9 cellular contexts compared by ENCODE assay signal in the genomic region with DNA sequence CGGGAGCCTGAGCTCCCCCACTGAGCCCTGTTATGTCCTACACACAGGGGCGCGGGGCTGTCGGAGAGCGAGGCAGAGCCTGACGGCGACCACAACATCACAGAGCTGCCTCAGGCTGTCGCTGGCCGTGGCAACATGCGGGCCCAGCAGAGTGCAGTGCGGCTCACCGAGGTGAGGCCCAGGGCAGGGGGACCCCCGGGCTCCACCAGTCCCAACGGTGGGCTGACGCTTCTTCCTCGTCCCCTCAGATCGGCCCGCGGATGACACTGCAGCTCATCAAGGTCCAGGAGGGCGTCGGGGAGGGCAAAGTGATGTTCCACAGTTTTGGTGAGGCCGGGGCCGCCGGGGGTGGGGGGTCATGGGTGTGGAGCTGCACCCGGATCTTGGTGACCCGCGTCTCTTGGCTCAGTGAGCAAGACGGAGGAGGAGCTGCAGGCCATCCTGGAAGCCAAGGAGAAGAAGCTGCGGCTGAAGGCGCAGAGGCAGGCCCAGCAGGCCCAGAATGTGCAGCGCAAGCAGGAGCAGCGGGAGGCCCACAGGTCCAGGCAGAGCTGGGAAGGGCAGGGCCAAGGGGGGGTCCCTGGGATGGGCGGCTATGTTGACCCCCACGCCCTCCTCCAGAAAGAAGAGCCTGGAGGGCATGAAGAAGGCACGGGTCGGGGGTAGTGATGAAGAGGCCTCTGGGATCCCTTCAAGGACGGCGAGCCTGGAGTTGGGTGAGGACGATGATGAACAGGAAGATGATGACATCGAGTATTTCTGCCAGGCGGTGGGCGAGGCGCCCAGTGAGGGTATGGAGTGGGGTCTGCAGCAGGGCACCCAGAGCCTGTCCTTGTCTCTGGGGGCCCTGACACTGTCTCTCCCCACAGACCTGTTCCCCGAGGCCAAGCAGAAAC. TPM values are rescaled to one million over a fixed set of nuclear protein-coding genes. Genes with fewer than 3 reads are reported as not detected.
DNase-seq lines count a peak whose midpoint lies in the region; TF ChIP-seq lines count a peak whose summit lies in the region.
"Had no signal": no experiment of that assay in that cellular context is flagged by ENCODE, and none has a peak within 500 bp of the region (broad histone marks: within the 10 kb centered on the region; RNA-seq: fewer than 3 reads in every experiment).

No MANE protein-coding gene starts in this region.

- H3K27me3 Mint-ChIP-seq in Calu3 (ENCODE audit: unreplicated experiment) (peaks cover 5% of the 10 kb centered on the region), immature natural killer cell (ENCODE audit: low read depth in 3 of 3) (peaks cover 20 to 48% (median 27%) of the 10 kb centered on the region in 3 donors)

- DNase-seq in Calu3 (no peak), NT2/D1 (ENCODE audit: low read depth, low spot score) (no peak), immature natural killer cell (no peak), inferior parietal cortex (ENCODE audit: extremely low spot score) (no peak), AG20443 (ENCODE audit: low spot score) (no peak)
- DNase-seq: cortex of kidney, foreskin keratinocyte, kidney glomerular epithelial cell, uterus had no signal

- H3K9me3 Mint-ChIP-seq in Calu3 (ENCODE audit: low read depth, unreplicated experiment) (no peaks in the 10 kb centered on the region), immature natural killer cell (no peaks in the 10 kb centered on the region)

- H3K36me3 ChIP-seq in NT2/D1 (ENCODE audit: insufficient read depth, insufficient read length, low read length): peaks cover 78% of the 10 kb centered on the region
- H3K36me3 ChIP-seq: uterus had no signal

- peaks cover 77% of the 10 kb centered on the region for H3K36me3 Mint-ChIP-seq in Calu3 (ENCODE audit: insufficient read depth, unreplicated experiment)
- H3K36me3 Mint-ChIP-seq in immature natural killer cell: peaks cover 3 to 24% (median 6%) of the 10 kb centered on the region in 3 donors

- CTCF ChIA-PET in Calu3 (lab: Charles Lee): no interaction called here

- H3K4me3 Mint-ChIP-seq in Calu3 (ENCODE audit: low read depth, unreplicated experiment) (no peak overlapping the region), immature natural killer cell (peak overlapping the region; percentile 64 to 72 (median 68))

- no peaks in the 10 kb centered on the region for H3K27me3 ChIP-seq in NT2/D1 (ENCODE audit: insufficient read depth, insufficient read length)
- H3K27me3 ChIP-seq: foreskin keratinocyte, uterus had no signal

- peak overlapping the region; percentile 59 for H3K9ac ChIP-seq in NT2/D1 (ENCODE audit: insufficient read length, low read depth)

- peaks cover 18% of the 10 kb centered on the region for H3K4me1 Mint-ChIP-seq in Calu3 (ENCODE audit: low read depth, unreplicated experiment)
- peaks cover 69 to 72% of the 10 kb centered on the region in 2 donors for H3K4me1 Mint-ChIP-seq in immature natural killer cell

- intact Hi-C loops in Calu3 (cut with micrococcal nuclease; ENCODE audit: unreplicated experiment): loop anchor here (5.0 kb wide), 1 partner anchor 78 kb away; no protein-coding TSS in a partner anchor

- no peak for TF ChIP-seq CTCF in Calu3 (IDR thresholded peaks at IDR 0.05; ENCODE audit: unreplicated experiment)

- peaks cover 30% of the 10 kb centered on the region for H3K4me1 ChIP-seq in NT2/D1 (ENCODE audit: insufficient read depth, insufficient read length)
- H3K4me1 ChIP-seq: foreskin keratinocyte had no signal

- BruUV-seq in Calu3 (replicated peaks; lab: Mats Ljungman, UMichigan): no TSS peak

- peak overlapping the region; percentile 77 for H3K27ac Mint-ChIP-seq in Calu3 (ENCODE audit: unreplicated experiment)
- peak overlapping the region; percentile 86 to 99 (median 90) for H3K27ac Mint-ChIP-seq in immature natural killer cell

- H3K9me3 ChIP-seq in NT2/D1 (ENCODE audit: insufficient read depth, low read length): no peaks in the 10 kb centered on the region
- H3K9me3 ChIP-seq: uterus had no signal

- H3K4me3 ChIP-seq in NT2/D1 (ENCODE audit: insufficient read length, low read depth): no peak overlapping the region
- H3K4me3 ChIP-seq: uterus had no signal

RNA-seq across cellular contexts. Expression of gene P2RY11, which starts 1.2 kb away (rescaled TPM):
- total RNA-seq in Calu3 (2022): 20.7 and 25.2 TPM in 2 replicates
- polyA plus RNA-seq in immature natural killer cell: 10 to 100 TPM in 1 of 3 donors, 1 to 10 TPM in 2; 2.6 to 26.7 (median 6.9) TPM

RNA-seq across cellular contexts. Expression of gene PPAN, which starts 4.2 kb away (rescaled TPM):
- total RNA-seq in Calu3 (2022): 52.2 and 56.4 TPM in 2 replicates
- 10 to 100 TPM; 12.1 to 44.8 (median 18.4) TPM for polyA plus RNA-seq in immature natural killer cell

RNA-seq across cellular contexts. Expression of gene ANGPTL6, which starts 7.8 kb away (rescaled TPM):
- total RNA-seq in Calu3 (2022): 0.59 and 1.2 TPM in 2 replicates
- polyA plus RNA-seq in immature natural killer cell: 1 to 10 TPM in 2 of 3 donors, under 1 TPM in 1; 0.53 to 1.9 (median 1.2) TPM

RNA-seq across cellular contexts. Expression of gene EIF3G, which starts 9.4 kb away (rescaled TPM):
- total RNA-seq in Calu3 (2022): 143 and 149 TPM in 2 replicates
- polyA plus RNA-seq in immature natural killer cell: 100 to 1,000 TPM; 334 to 509 (median 485) TPM

RNA-seq across cellular contexts. Expression of gene SHFL, which starts 24.2 kb away (rescaled TPM):
- 37.3 and 61.5 TPM in 2 replicates for total RNA-seq in Calu3 (2022)
- 10 to 100 TPM; 39.4 to 78.4 (median 44.2) TPM for polyA plus RNA-seq in immature natural killer cell
